ENCODE assay signal across 8 cellular contexts in the genomic region with DNA sequence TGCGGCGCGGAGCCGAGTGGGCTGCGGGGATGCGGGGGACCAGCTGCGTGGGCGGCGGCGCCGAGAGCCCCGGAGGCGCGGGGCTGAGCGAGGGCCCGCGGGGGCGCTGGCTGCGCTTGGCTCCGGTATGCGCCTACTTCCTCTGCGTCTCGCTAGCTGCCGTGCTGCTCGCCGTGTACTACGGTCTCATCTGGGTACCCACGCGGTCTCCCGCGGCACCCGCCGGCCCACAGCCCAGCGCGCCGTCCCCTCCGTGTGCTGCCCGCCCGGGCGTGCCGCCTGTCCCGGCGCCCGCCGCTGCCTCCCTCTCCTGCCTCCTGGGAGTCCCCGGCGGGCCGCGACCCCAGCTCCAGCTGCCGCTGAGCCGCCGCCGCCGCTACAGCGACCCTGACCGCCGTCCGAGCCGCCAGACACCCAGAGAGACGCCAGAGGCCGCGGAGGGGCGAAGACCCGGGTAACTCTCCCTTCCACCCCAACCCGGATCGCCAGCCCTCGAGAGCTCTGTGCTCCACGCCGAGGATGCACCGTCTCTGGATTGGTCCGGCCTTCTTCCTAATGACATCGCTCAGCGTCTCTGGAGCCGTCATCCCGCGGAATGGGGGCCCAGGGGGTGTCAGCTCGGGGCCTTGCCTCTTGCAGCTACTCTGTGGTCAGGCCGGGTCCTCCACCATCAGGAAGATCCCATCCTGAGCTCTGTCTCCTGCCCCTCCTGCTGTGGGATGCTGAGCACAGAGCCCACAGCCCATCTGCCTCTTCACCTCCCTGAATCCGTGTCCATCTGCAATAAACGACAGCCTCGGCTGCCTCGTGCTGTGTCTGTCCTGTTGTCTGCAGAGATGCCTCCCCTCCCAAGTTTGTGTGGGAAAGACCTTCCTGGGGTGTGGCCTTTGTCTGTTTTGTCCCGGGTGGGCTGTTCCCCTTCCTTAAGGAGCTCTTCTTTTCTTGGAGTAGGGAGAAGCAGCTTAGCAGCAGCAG. TPM values are rescaled to one million over a fixed set of nuclear protein-coding genes. Genes with fewer than 3 reads are reported as not detected.
A peak's percentile ranks its signal among the peaks of the same experiment; 100 is the strongest.
DNase-seq lines count a peak whose midpoint lies in the region; ATAC-seq and TF ChIP-seq lines count a peak whose summit lies in the region.

No MANE protein-coding gene starts in this region.

- H2AFZ ChIP-seq in SU-DHL-6 (ENCODE audit: low read depth, low read length, severe bottlenecking) (no peak overlapping the region), neuronal stem cell (ENCODE audit: low read length) (peak overlapping the region; percentile 78)

- peak overlapping the region; percentile 68; the same call in 1 of the 2 replicates for H3K9ac ChIP-seq in ES-I3 (ENCODE audit: low read depth, low read length)
- H3K9ac ChIP-seq in SU-DHL-6 (ENCODE audit: low read length): peak overlapping the region; percentile 58
- H3K9ac ChIP-seq in neuronal stem cell (ENCODE audit: low read depth, low read length, poor library complexity): peak overlapping the region; percentile 98

- H2BK12ac ChIP-seq in neuronal stem cell (ENCODE audit: low read length): no peak overlapping the region

- no peak for TF ChIP-seq POLR2A in esophagus squamous epithelium (IDR thresholded peaks at IDR 0.05)

- peak overlapping the region; percentile 90 for H3K23ac ChIP-seq in neuronal stem cell (ENCODE audit: low read depth, low read length, poor library complexity)

- no peaks in the 10 kb centered on the region for H3K79me2 ChIP-seq in SU-DHL-6 (ENCODE audit: insufficient read depth, low read length)

- H2BK15ac ChIP-seq in neuronal stem cell (ENCODE audit: low read length): no peak overlapping the region

- H2AK5ac ChIP-seq in neuronal stem cell (ENCODE audit: low read depth, low read length): peak overlapping the region; percentile 66

- no peak overlapping the region for H3K4ac ChIP-seq in neuronal stem cell (ENCODE audit: low read length)

- H4K91ac ChIP-seq in neuronal stem cell (ENCODE audit: low read depth, low read length, poor library complexity): no peak overlapping the region

- H2BK120ac ChIP-seq in neuronal stem cell (ENCODE audit: low read depth, low read length): no peak overlapping the region

- no peak overlapping the region for H3K27ac ChIP-seq in SU-DHL-6 (ENCODE audit: low read depth, low read length)
- peak overlapping the region; percentile 69 to 100 (median 99) for H3K27ac ChIP-seq in esophagus squamous epithelium
- H3K27ac ChIP-seq in neuronal stem cell (replicated peaks; ENCODE audit: low read length): no peak overlapping the region

- H3K27me3 ChIP-seq in SU-DHL-6 (ENCODE audit: low read length): no peaks in the 10 kb centered on the region
- H3K27me3 ChIP-seq in esophagus squamous epithelium: no peaks in the 10 kb centered on the region
- H3K27me3 ChIP-seq in neuronal stem cell (ENCODE audit: control insufficient read depth in 3 of 3, insufficient read depth in 3 of 3, low read depth in 1 of 3, low read length in 3 of 3): no peaks in the 10 kb centered on the region

- H4K8ac ChIP-seq in neuronal stem cell (ENCODE audit: low read depth, low read length): no peak overlapping the region

- H3K9me3 ChIP-seq in ES-I3 (ENCODE audit: control insufficient read depth, insufficient read depth, low read length) (no peaks in the 10 kb centered on the region), SU-DHL-6 (ENCODE audit: insufficient read depth, low read length) (no peaks in the 10 kb centered on the region), esophagus squamous epithelium (no peaks in the 10 kb centered on the region), neuronal stem cell (replicated peaks in 1 of 2; ENCODE audit: control insufficient read depth in 2 of 2, insufficient read depth in 1 of 2, low read depth in 1 of 2, low read length in 2 of 2) (no peaks in the 10 kb centered on the region)

- H3K4me1 ChIP-seq in ES-I3 (ENCODE audit: insufficient read depth, low read length) (peaks cover 5% of the 10 kb centered on the region; the same call in 1 of the 2 replicates), esophagus squamous epithelium (peaks cover 11 to 54% (median 21%) of the 10 kb centered on the region in 3 donors), neuronal stem cell (ENCODE audit: control insufficient read depth in 2 of 2, insufficient read depth in 1 of 2, low read depth in 1 of 2, low read length in 2 of 2) (peaks cover 17 to 23% of the 10 kb centered on the region in 2 donors)

- H4K20me1 ChIP-seq in SU-DHL-6 (ENCODE audit: low read depth, low read length): no peaks in the 10 kb centered on the region

- H3K4me2 ChIP-seq in SU-DHL-6 (ENCODE audit: low read depth, low read length, poor library complexity, severe bottlenecking): peak overlapping the region; percentile 61
- peak overlapping the region; percentile 100 for H3K4me2 ChIP-seq in neuronal stem cell (ENCODE audit: insufficient read depth, low read length, poor library complexity, severe bottlenecking)

- ATAC-seq in HG02623 (IDR thresholded peaks at IDR 0.05; ENCODE audit: unreplicated experiment): peak; percentile 15
- ATAC-seq in GM18858 (IDR thresholded peaks at IDR 0.05; ENCODE audit: unreplicated experiment): no peak
- no peak for ATAC-seq in GM19463 (IDR thresholded peaks at IDR 0.05; ENCODE audit: unreplicated experiment)

- H2BK5ac ChIP-seq in neuronal stem cell (ENCODE audit: low read length): peak overlapping the region; percentile 72

- H3K36me3 ChIP-seq in ES-I3 (ENCODE audit: insufficient read depth, low read length): no peaks in the 10 kb centered on the region; the same call in 1 of the 2 replicates
- no peaks in the 10 kb centered on the region for H3K36me3 ChIP-seq in SU-DHL-6 (ENCODE audit: low read length)
- peaks cover 11 to 19% (median 16%) of the 10 kb centered on the region in 3 donors for H3K36me3 ChIP-seq in esophagus squamous epithelium
- H3K36me3 ChIP-seq in neuronal stem cell (replicated peaks in 1 of 2; ENCODE audit: control insufficient read depth in 2 of 2, insufficient read depth in 2 of 2, low read length in 2 of 2): peaks cover 11 to 26% of the 10 kb centered on the region in 2 donors

- peaks cover 4% of the 10 kb centered on the region for H3K79me1 ChIP-seq in neuronal stem cell (ENCODE audit: low read depth, low read length)

- H3F3A ChIP-seq in SU-DHL-6 (ENCODE audit: insufficient read depth): 0 out of 2 replicates have a peak, but pooled peaks cover 6% of the 10 kb centered on the region

- H3K14ac ChIP-seq in neuronal stem cell (ENCODE audit: low read length): peak overlapping the region; percentile 66

- TF ChIP-seq CTCF in SU-DHL-6 (IDR thresholded peaks at IDR 0.05; ENCODE audit: insufficient read depth, low read length, poor library complexity, severe bottlenecking) (no peak), esophagus squamous epithelium (IDR thresholded peaks at IDR 0.05) (no peak)

- peak overlapping the region; percentile 91 for H3K18ac ChIP-seq in neuronal stem cell (ENCODE audit: low read length)

- 39 to 42% methylated on average over 5 to 19 of the region's 83 CpGs for WGBS in esophagus squamous epithelium, 2 donors
- no CpG with 5 or more reads among the region's 83 CpGs for WGBS in neuronal stem cell (ENCODE audit: extremely low coverage in 2 of 2, insufficient read length in 2 of 2, insufficient replicate concordance in 1 of 2), 2 donors

- H3K4me3 ChIP-seq in SU-DHL-6 (ENCODE audit: insufficient read depth, low read length, poor library complexity, severe bottlenecking): peak overlapping the region; percentile 60
- H3K4me3 ChIP-seq in esophagus squamous epithelium: peak overlapping the region; percentile 55 to 85 (median 78)
- peak overlapping the region; percentile 69 to 89 for H3K4me3 ChIP-seq in neuronal stem cell (ENCODE audit: low read length in 2 of 2)

- intact Hi-C loops in esophagus squamous epithelium (cut with DNase I): no loop called here

- DNase-seq in esophagus squamous epithelium (lab: John Stamatoyannopoulos, UW) (no peak), neuronal stem cell (ENCODE audit: low spot score) (no peak), GOT3 (lab: John Stamatoyannopoulos, UW) (no peak)

- no peaks in the 10 kb centered on the region for H3K9me2 ChIP-seq in SU-DHL-6 (replicated peaks; ENCODE audit: insufficient read depth, low read length)

RNA-seq across cellular contexts. Expression of a gene that starts 0.5 kb away (rescaled TPM):
- 1 to 10 TPM; 1.4 to 8.2 (median 3.5) TPM for total RNA-seq in esophagus squamous epithelium
- 7.5 TPM for polyA plus RNA-seq in neuronal stem cell (2013, experiment 1 of 2)
- polyA plus RNA-seq in neuronal stem cell (2013, experiment 2 of 2): 6.6 TPM

RNA-seq across cellular contexts. Expression of a gene that starts 18.9 kb away (rescaled TPM):
- total RNA-seq in esophagus squamous epithelium: 10 to 100 TPM in 2 of 4 donors, 1 to 10 TPM in 2; 6.6 to 16.8 (median 10.5) TPM
- 15.9 TPM for polyA plus RNA-seq in neuronal stem cell (2013, experiment 1 of 2)
- 14.8 TPM for polyA plus RNA-seq in neuronal stem cell (2013, experiment 2 of 2)

RNA-seq across cellular contexts. Expression of a gene that starts 34.5 kb away (rescaled TPM):
- 1 to 10 TPM in 3 of 4 donors, under 1 TPM in 1; 0.87 to 3.2 (median 2.3) TPM for total RNA-seq in esophagus squamous epithelium
- polyA plus RNA-seq in neuronal stem cell (2013, experiment 1 of 2): not detected
- 0.04 TPM for polyA plus RNA-seq in neuronal stem cell (2013, experiment 2 of 2)

RNA-seq across cellular contexts. Expression of a gene that starts 44.2 kb away (rescaled TPM):
- 1 to 10 TPM in 3 of 4 donors, under 1 TPM in 1; 0.48 to 3.2 (median 2.6) TPM for total RNA-seq in esophagus squamous epithelium
- polyA plus RNA-seq in neuronal stem cell (2013, experiment 1 of 2): 20.7 TPM
- polyA plus RNA-seq in neuronal stem cell (2013, experiment 2 of 2): 20.0 TPM

RNA-seq across cellular contexts. Expression of a gene that starts 56.8 kb away (rescaled TPM):
- total RNA-seq in esophagus squamous epithelium: 1 to 10 TPM in 1 of 4 donors, under 1 TPM in 3; 0.21 to 1.3 (median 0.63) TPM
- not detected for polyA plus RNA-seq in neuronal stem cell (2013, experiment 1 of 2)
- polyA plus RNA-seq in neuronal stem cell (2013, experiment 2 of 2): not detected

Comparison
In these comparisons a context has a peak if more than half of its experiments do, and no peak if none do; other contexts are left out.
1. H3K27ac ChIP-seq: peak in esophagus squamous epithelium (4 of 4); none in SU-DHL-6 (single experiment) and neuronal stem cell (single experiment).
2. Peak in every context shown above with its lines, with median percentiles within 50 percentile points of each other: H3K9ac ChIP-seq and H3K4me3 ChIP-seq.